Comparison of ENCODE assay signal across 16 cellular contexts in genomic region chr12:122827258-122827657, GRCh38. TPM values are rescaled to one million over a fixed set of nuclear protein-coding genes. Genes with fewer than 3 reads are reported as not detected.
DNase-seq lines count a peak whose midpoint lies in the region; FAIRE-seq and TF ChIP-seq lines count a peak whose summit lies in the region.
"Had no signal": no experiment of that assay in that cellular context is flagged by ENCODE, and none has a peak within 500 bp of the region (broad histone marks: within the 10 kb centered on the region; RNA-seq: fewer than 3 reads in every experiment).

No MANE protein-coding gene starts in this region.

- in situ Hi-C loops in GM13977 (cut with MboI; ENCODE audit: low pct_unique_long_range_greater_than_20kb, low sequenced_read_pairs, unreplicated experiment) = loop anchor here (25.0 kb wide), 1 partner anchor 410 kb away; the partner anchor contains the start of genes MPHOSPH9 and MTRFR

- H3K4me1 ChIP-seq in small intestine (ENCODE audit: control insufficient read depth in 2 of 2, insufficient read depth in 1 of 2, low read depth in 1 of 2, low read length in 1 of 2) = no peaks in the 10 kb centered on the region

- H3K36me3 ChIP-seq in small intestine (ENCODE audit: control insufficient read depth in 2 of 2, insufficient read depth in 2 of 2, low read length in 2 of 2) = no peaks in the 10 kb centered on the region

- WGBS in small intestine, 3 donors = 10 to 44% (median 21%) methylated on average over 5 of the region's 5 CpGs

- no peak for FAIRE-seq in small intestine (lab: Jason Lieb, UNC)

- intact Hi-C loops in dorsolateral prefrontal cortex (cut with DNase I) = no loop called here

- peak; percentile 31 for DNase-seq in GM13977 (ENCODE audit: low spot score)
- DNase-seq in NCI-H526 (lab: John Stamatoyannopoulos, UW) = peak; percentile 49 to 75
- no peak for DNase-seq in dorsolateral prefrontal cortex
- DNase-seq in small intestine = peak; percentile 25
- no peak for DNase-seq in MV-4-11 (lab: John Stamatoyannopoulos, UW)
- DNase-seq in activated CD4-positive, alpha-beta T cell treated with anti-CD3 and anti-CD28 coated beads, Interleukin-2, amount 50 U/mL, for 48 hours = no peak
- DNase-seq in NCI-H146 (lab: John Stamatoyannopoulos, UW) = no peak
- DNase-seq: activated CD4-positive, alpha-beta memory T cell treated with anti-CD3 and anti-CD28 coated beads for 36 hours; activated naive CD4-positive, alpha-beta T cell treated with Interleukin-2 at 50 U/mL for 16 hours; DMS79; effector memory CD4-positive, alpha-beta T cell; glutamatergic neuron; NCI-H1694 treated with DMSO at 0.1 percent for 48 hours; stimulated activated CD8-positive, alpha-beta memory T cell treated with anti-CD3 and anti-CD28 coated beads, Interleukin-4, amount 100 ng/mL, for 48 hours; T-helper 1 cell had no signal

- peak overlapping the region in 17 of 59 donors; percentile 1 to 68 (median 32) for H3K27ac ChIP-seq in dorsolateral prefrontal cortex
- H3K27ac ChIP-seq in small intestine (ENCODE audit: low read depth in 1 of 2, low read length in 1 of 2) = peak overlapping the region in 1 of 2 donors; percentile 64
- H3K27ac ChIP-seq: RWPE1 had no signal

- TF ChIP-seq CTCF in GM13977 (IDR thresholded peaks at IDR 0.05; ENCODE audit: extremely low read depth, insufficient read depth, missing control alignments) = no peak
- TF ChIP-seq CTCF in dorsolateral prefrontal cortex (IDR thresholded peaks at IDR 0.05 in 54 of 56, conservative IDR thresholded peaks at IDR 0.05 in 2 of 56; ENCODE audit: low read depth in 1 of 56, partially characterized antibody in 56 of 56) = no peak

- no peaks in the 10 kb centered on the region for H3K27me3 ChIP-seq in dorsolateral prefrontal cortex
- no peaks in the 10 kb centered on the region for H3K27me3 ChIP-seq in small intestine (ENCODE audit: control insufficient read depth in 2 of 2, insufficient read depth in 2 of 2, low read length in 2 of 2)

- H3K9me3 ChIP-seq in small intestine (ENCODE audit: control insufficient read depth, low read depth) = no peaks in the 10 kb centered on the region

- H3K4me3 ChIP-seq in dorsolateral prefrontal cortex (peak overlapping the region in 33 of 59 donors; percentile 1 to 65 (median 47)), small intestine (ENCODE audit: low read depth in 1 of 2, low read length in 2 of 2) (no peak overlapping the region)

RNA-seq across cellular contexts. Expression of gene HIP1R, which starts 8.0 kb away (rescaled TPM):
- 100 to 1,000 TPM in 104 of 120 experiments, 10 to 100 TPM in 16; 38.9 to 309 (median 147) TPM for total RNA-seq in dorsolateral prefrontal cortex
- 100 to 1,000 TPM in 2 of 3 donors, 10 to 100 TPM in 1; 71.2 to 284 (median 126) TPM for polyA plus RNA-seq in small intestine

RNA-seq across cellular contexts. Expression of gene CCDC62, which starts 52.9 kb away (rescaled TPM):
- 10 to 100 TPM in 4 of 120 experiments, 1 to 10 TPM in 116; 2.9 to 10.5 (median 4.9) TPM for total RNA-seq in dorsolateral prefrontal cortex
- polyA plus RNA-seq in small intestine = under 1 TPM in 2 of 3 donors, not detected in 1; 0.13 to 0.27 TPM

Comparison
In these comparisons a context has a peak if more than half of its experiments do, and no peak if none do; other contexts are left out.
1. DNase-seq: peak in GM13977 (single experiment), NCI-H526 (2 of 2) and small intestine (single experiment); none in dorsolateral prefrontal cortex (0 of 10), MV-4-11 (single experiment), activated CD4-positive, alpha-beta T cell treated with anti-CD3 and anti-CD28 coated beads, Interleukin-2, amount 50 U/mL, for 48 hours (0 of 2) and NCI-H146 (single experiment).
2. H3K4me3 ChIP-seq: peak in dorsolateral prefrontal cortex (33 of 59); none in small intestine (0 of 2).